Comparison of ENCODE assay signal across 8 cellular contexts in genomic region chr10:42637648-42638052, GRCh38. TPM values are rescaled to one million over a fixed set of nuclear protein-coding genes. Genes with fewer than 3 reads are reported as not detected.
A peak's percentile ranks its signal among the peaks of the same experiment; 100 is the strongest.
DNase-seq lines count a peak whose midpoint lies in the region; ATAC-seq and TF ChIP-seq lines count a peak whose summit lies in the region.

No MANE protein-coding gene starts in this region.

- H3K9me3 Mint-ChIP-seq in activated T-cell treated with anti-CD3 and anti-CD28 coated beads, Interleukin-2, amount 50 U/mL, for 24 hours, result no peaks in the 10 kb centered on the region

- DNase-seq in activated T-cell treated with anti-CD3 and anti-CD28 coated beads, Interleukin-2, amount 50 U/mL, for 24 hours, result no peak
- no peak for DNase-seq in activated T-cell treated with anti-CD3 and anti-CD28 coated beads, Interleukin-2, amount 50 U/mL, for 48 hours
- DNase-seq in right lobe of liver (no peak), tibial nerve (ENCODE audit: low spot score in 2 of 2) (peak in 1 of 2 donors; percentile 4), kidney tubule cell (ENCODE audit: low spot score) (no peak), NCI-H1092 treated with DMSO at 0.1 percent for 48 hours (lab: John Stamatoyannopoulos, UW) (no peak)

- intact Hi-C loops in right lobe of liver (cut with DNase I), result no loop called here

- peak overlapping the region; percentile 98 for H3K27ac Mint-ChIP-seq in activated T-cell treated with anti-CD3 and anti-CD28 coated beads, Interleukin-2, amount 50 U/mL, for 24 hours

- H3K27ac ChIP-seq in angular gyrus (ENCODE audit: low read depth, low read length) (peak overlapping the region; percentile 89), right lobe of liver (peak overlapping the region; percentile 89 to 98 (median 97)), tibial nerve (peak overlapping the region; percentile 84 to 95 (median 92))

- H3K27me3 ChIP-seq in right lobe of liver (no peaks in the 10 kb centered on the region), tibial nerve (no peaks in the 10 kb centered on the region)

- no peaks in the 10 kb centered on the region for H3K9me3 ChIP-seq in right lobe of liver
- H3K9me3 ChIP-seq in tibial nerve, result no peaks in the 10 kb centered on the region

- ATAC-seq in right lobe of liver (peak in 3 of 4 donors; percentile 4 to 17 (median 6)), HG03097 (IDR thresholded peaks at IDR 0.05; ENCODE audit: low FRiP score, unreplicated experiment) (no peak)

- TF ChIP-seq CTCF in right lobe of liver (IDR thresholded peaks at IDR 0.05) (no peak), tibial nerve (IDR thresholded peaks at IDR 0.05) (no peak)

- WGBS in right lobe of liver (ENCODE audit: insufficient coverage, low coverage, low lambda C conversion rate, missing lambda C conversion rate), result 9% methylated on average over 10 of the region's 10 CpGs
- WGBS in tibial nerve, 2 donors, result 36 to 39% methylated on average over 10 of the region's 10 CpGs

- H3K36me3 ChIP-seq in right lobe of liver (no peaks in the 10 kb centered on the region), tibial nerve (no peaks in the 10 kb centered on the region)

- H3K4me1 Mint-ChIP-seq in activated T-cell treated with anti-CD3 and anti-CD28 coated beads, Interleukin-2, amount 50 U/mL, for 24 hours (ENCODE audit: low read depth), result peaks cover 40% of the 10 kb centered on the region

- H3K36me3 Mint-ChIP-seq in activated T-cell treated with anti-CD3 and anti-CD28 coated beads, Interleukin-2, amount 50 U/mL, for 24 hours (ENCODE audit: low read depth), result peaks cover 47% of the 10 kb centered on the region

- H3K27me3 Mint-ChIP-seq in activated T-cell treated with anti-CD3 and anti-CD28 coated beads, Interleukin-2, amount 50 U/mL, for 24 hours, result no peaks in the 10 kb centered on the region

- peaks cover 0 to 16% (median 3%) of the 10 kb centered on the region in 4 donors for H3K4me1 ChIP-seq in right lobe of liver
- peaks cover 0 to 14% (median 0%) of the 10 kb centered on the region in 4 donors for H3K4me1 ChIP-seq in tibial nerve

- H3K4me3 Mint-ChIP-seq in activated T-cell treated with anti-CD3 and anti-CD28 coated beads, Interleukin-2, amount 50 U/mL, for 24 hours, result peak overlapping the region; percentile 92

- TF ChIP-seq POLR2A in right lobe of liver (IDR thresholded peaks at IDR 0.05), result no peak
- TF ChIP-seq POLR2A in tibial nerve (IDR thresholded peaks at IDR 0.05), result no peak

- TF ChIP-seq EP300 in tibial nerve (IDR thresholded peaks at IDR 0.05), result no peak

- peak overlapping the region; percentile 66 to 82 (median 75) for H3K4me3 ChIP-seq in right lobe of liver
- peak overlapping the region; percentile 72 to 93 (median 87) for H3K4me3 ChIP-seq in tibial nerve

RNA-seq across cellular contexts. Expression of gene ZNF33B, which starts 0.7 kb away (rescaled TPM):
- 10 to 100 TPM in 3 of 6 experiments, 1 to 10 TPM in 3; 6.1 to 22.1 (median 13.2) TPM for total RNA-seq in right lobe of liver
- total RNA-seq in tibial nerve, result 10 to 100 TPM in 2 of 4 donors, 1 to 10 TPM in 2; 6.6 to 21.3 (median 12.3) TPM
